8 cellular contexts compared by ENCODE assay signal in the genomic region with DNA sequence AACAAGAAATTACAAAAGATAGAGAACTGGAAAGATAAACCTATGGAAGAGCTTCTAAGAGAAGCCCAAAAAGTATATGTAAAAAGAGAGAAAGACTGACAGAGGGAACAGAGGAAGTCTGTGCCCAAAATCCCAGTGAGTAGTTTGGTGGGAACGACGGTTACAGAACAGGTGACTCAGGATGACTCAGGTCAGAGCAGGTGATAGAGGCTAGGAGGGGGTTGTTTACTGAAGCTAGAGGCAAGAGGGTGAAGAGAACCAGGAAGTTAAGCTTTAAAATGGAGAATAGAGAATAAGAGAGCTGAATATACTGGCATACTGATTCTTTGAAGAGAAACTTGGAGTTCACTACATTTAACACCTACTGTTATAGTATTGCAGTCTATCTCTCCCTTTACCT.
DNase-seq lines count a peak whose midpoint lies in the region; ATAC-seq, FAIRE-seq and TF ChIP-seq lines count a peak whose summit lies in the region.
"Not testable (repeated sequence)": the region's sequence is repeated elsewhere in the genome, so short reads cannot be mapped to it uniquely, and the experiment has no call there.

No MANE protein-coding gene starts in this region.

- not testable (repeated sequence) for H2BK15ac ChIP-seq in IMR-90 (ENCODE audit: low read depth, low read length)

- H3K27ac ChIP-seq in IMR-90 (ENCODE audit: insufficient read depth, low read length); HepG2 (ENCODE audit: extremely low read length, insufficient read depth, low read length): not testable (repeated sequence)

- ATAC-seq in IMR-90 (ENCODE audit: low read depth); activated CD8-positive, alpha-beta T cell treated with anti-CD3 and anti-CD28 coated beads for 36 hours; HepG2: not testable (repeated sequence)

- H2BK5ac ChIP-seq in IMR-90 (ENCODE audit: low read depth, low read length, poor library complexity, severe bottlenecking): not testable (repeated sequence)

- not testable (repeated sequence) for H3K9me3 Mint-ChIP-seq in activated CD8-positive, alpha-beta T cell treated with anti-CD3 and anti-CD28 coated beads for 36 hours

- H2AK5ac ChIP-seq in IMR-90 (ENCODE audit: low read depth, low read length): not testable (repeated sequence)

- not testable (repeated sequence) for H3K4me3 ChIP-seq in IMR-90 (ENCODE audit: insufficient read depth, low read depth, low read length); HepG2 (replicated peaks in 1 of 3; ENCODE audit: insufficient read depth in 1 of 3, low read depth in 2 of 3, low read length in 3 of 3)

- H4K20me1 ChIP-seq in IMR-90 (ENCODE audit: insufficient read depth, low read length); HepG2 (ENCODE audit: insufficient read depth, low read length): not testable (repeated sequence)

- not testable (repeated sequence) for H3K4me2 ChIP-seq in IMR-90 (ENCODE audit: low read depth, low read length); HepG2 (ENCODE audit: low read depth, low read length)

- H3K4me1 ChIP-seq in IMR-90 (ENCODE audit: control insufficient read depth, insufficient read depth, low read length); HepG2 (ENCODE audit: insufficient read depth, low read length): not testable (repeated sequence)

- not testable (repeated sequence) for H3K56ac ChIP-seq in IMR-90 (ENCODE audit: extremely low read depth, insufficient read depth, low read length)

- H3K9me1 ChIP-seq in IMR-90 (ENCODE audit: insufficient read depth, low read length): not testable (repeated sequence)

- not testable (repeated sequence) for H2BK120ac ChIP-seq in IMR-90 (ENCODE audit: low read depth, low read length)

- peak; percentile 86 for DNase-seq in DMS153 (lab: John Stamatoyannopoulos, UW)
- peak; percentile 8 for DNase-seq in IMR-90
- DNase-seq in NCI-H2029 (lab: John Stamatoyannopoulos, UW): peak; percentile 51
- DNase-seq in OCI-M1 (lab: John Stamatoyannopoulos, UW): peak; percentile 31
- DNase-seq in activated CD8-positive, alpha-beta T cell treated with anti-CD3 and anti-CD28 coated beads for 36 hours: not testable (repeated sequence)
- DNase-seq in erythroblast (lab: John Stamatoyannopoulos, UW): peak; percentile 9 to 50
- peak; percentile 2 for DNase-seq in HepG2 (ENCODE audit: low spot score)
- peak; percentile 44 for DNase-seq in ureter (ENCODE audit: low spot score)

- not testable (repeated sequence) for TF ChIP-seq EP300 in HepG2 (IDR thresholded peaks at IDR 0.05; ENCODE audit: low read depth in 2 of 2, low read length in 2 of 2); HepG2 (CRISPR knock-in tag; IDR thresholded peaks at IDR 0.05; ENCODE audit: borderline replicate concordance)

- H2AFZ ChIP-seq in IMR-90 (replicated peaks; ENCODE audit: low read length, poor library complexity); HepG2 (ENCODE audit: low read length): not testable (repeated sequence)

- not testable (repeated sequence) for H3K14ac ChIP-seq in IMR-90 (replicated peaks; ENCODE audit: low read depth, low read length)

- TF ChIP-seq RAD21 in IMR-90 (IDR thresholded peaks at IDR 0.05; ENCODE audit: low read length); HepG2 (CRISPR knock-in tag; IDR thresholded peaks at IDR 0.05): not testable (repeated sequence)

- not testable (repeated sequence) for TF ChIP-seq CTCF in IMR-90 (conservative IDR thresholded peaks at IDR 0.05; ENCODE audit: low read depth, low read length); activated CD8-positive, alpha-beta T cell treated with anti-CD3 and anti-CD28 coated beads for 36 hours (IDR thresholded peaks at IDR 0.05); HepG2 (CRISPR knock-in tag; IDR thresholded peaks at IDR 0.05)

- in situ Hi-C loops in IMR-90 (cut with MboI; ENCODE audit: low sequenced_read_pairs); HepG2 (cut with HindIII; ENCODE audit: extremely low pct_ligation_motif_present, low pct_unique_long_range_greater_than_20kb): not testable (repeated sequence)

- H3K36me3 Mint-ChIP-seq in activated CD8-positive, alpha-beta T cell treated with anti-CD3 and anti-CD28 coated beads for 36 hours (ENCODE audit: low read depth): peaks cover 14% of the 10 kb centered on the region

- not testable (repeated sequence) for H3K27me3 Mint-ChIP-seq in activated CD8-positive, alpha-beta T cell treated with anti-CD3 and anti-CD28 coated beads for 36 hours

- H3K27ac Mint-ChIP-seq in activated CD8-positive, alpha-beta T cell treated with anti-CD3 and anti-CD28 coated beads for 36 hours: peak overlapping the region; percentile 4

- not testable (repeated sequence) for H4K5ac ChIP-seq in IMR-90 (ENCODE audit: low read depth, low read length)

- not testable (repeated sequence) for H3K9ac ChIP-seq in IMR-90 (ENCODE audit: low read depth, low read length); HepG2 (ENCODE audit: insufficient read depth, low read depth, low read length)

- H3K9me3 ChIP-seq in IMR-90 (ENCODE audit: control insufficient read depth, insufficient read depth, low read length); HepG2 (ENCODE audit: low read length): not testable (repeated sequence)

- H3K4me1 Mint-ChIP-seq in activated CD8-positive, alpha-beta T cell treated with anti-CD3 and anti-CD28 coated beads for 36 hours (ENCODE audit: low read depth): peaks cover 33% of the 10 kb centered on the region

- dilution Hi-C loops in IMR-90 (cut with HindIII; ENCODE audit: low sequenced_read_pairs, unreplicated experiment): not testable (repeated sequence)

- POLR2A ChIA-PET in IMR-90 (lab: Charles Lee; ENCODE audit: unreplicated experiment); activated CD8-positive, alpha-beta T cell treated with anti-CD3 and anti-CD28 coated beads for 36 hours (lab: Charles Lee); HepG2 (lab: Yijun Ruan, JAX): not testable (repeated sequence)

- H3K23ac ChIP-seq in IMR-90 (ENCODE audit: low read depth, low read length): not testable (repeated sequence)

- not testable (repeated sequence) for H3K36me3 ChIP-seq in IMR-90 (ENCODE audit: control insufficient read depth, insufficient read depth, low read length); HepG2 (replicated peaks in 1 of 2; ENCODE audit: control insufficient read depth in 1 of 2, insufficient read depth in 2 of 2, low read length in 2 of 2)

- not testable (repeated sequence) for H3K4me3 Mint-ChIP-seq in activated CD8-positive, alpha-beta T cell treated with anti-CD3 and anti-CD28 coated beads for 36 hours

- CTCF ChIA-PET in IMR-90 (lab: Yijun Ruan, JAX); activated CD8-positive, alpha-beta T cell treated with anti-CD3 and anti-CD28 coated beads for 36 hours (lab: Charles Lee); HepG2 (lab: Yijun Ruan, JAX; ENCODE audit: low intra/inter-chr PET ratio, low total read pairs): not testable (repeated sequence)

- FAIRE-seq in HepG2 (lab: Jason Lieb, UNC): not testable (repeated sequence)

- not testable (repeated sequence) for H3K27me3 ChIP-seq in IMR-90 (ENCODE audit: control insufficient read depth, insufficient read depth, low read length); HepG2 (ENCODE audit: control insufficient read depth in 1 of 2, insufficient read depth in 2 of 2, low read length in 2 of 2)

- H4K91ac ChIP-seq in IMR-90 (ENCODE audit: insufficient read depth, low read depth, low read length): not testable (repeated sequence)

- intact Hi-C loops in IMR-90 (cut with micrococcal nuclease); activated CD8-positive, alpha-beta T cell treated with anti-CD3 and anti-CD28 coated beads for 36 hours (cut with micrococcal nuclease); HepG2 (cut with micrococcal nuclease; ENCODE audit: unreplicated experiment): not testable (repeated sequence)

- not testable (repeated sequence) for H2AK9ac ChIP-seq in IMR-90 (replicated peaks; ENCODE audit: low read depth, low read length, poor library complexity)

- H3K4ac ChIP-seq in IMR-90 (ENCODE audit: low read depth, low read length): not testable (repeated sequence)

- H3K79me2 ChIP-seq in HepG2 (ENCODE audit: insufficient read depth, low read length): not testable (repeated sequence)

- not testable (repeated sequence) for H3K18ac ChIP-seq in IMR-90 (ENCODE audit: low read depth, low read length)

- not testable (repeated sequence) for H4K8ac ChIP-seq in IMR-90 (ENCODE audit: low read depth in 2 of 2, low read length in 2 of 2)

- WGBS in IMR-90 (ENCODE audit: extremely low coverage in 2 of 2, insufficient read length in 1 of 2), 2 experiments: 81% methylated on average over 2 of the region's 2 CpGs; no CpG with 5 or more reads in 1 of the 2 experiments
- WGBS in HepG2 (ENCODE audit: low lambda C conversion rate): 71% methylated on average over 2 of the region's 2 CpGs

- not testable (repeated sequence) for TF ChIP-seq POLR2A in IMR-90 (IDR thresholded peaks at IDR 0.05; ENCODE audit: low read depth, low read length); erythroblast (IDR thresholded peaks at IDR 0.05; ENCODE audit: low read length); HepG2 (IDR thresholded peaks at IDR 0.05; ENCODE audit: insufficient read depth in 1 of 2, low read depth in 2 of 2, low read length in 2 of 2)

- H2BK20ac ChIP-seq in IMR-90 (ENCODE audit: low read depth, low read length): not testable (repeated sequence)

- not testable (repeated sequence) for BruUV-seq in IMR-90 (replicated peaks; lab: Mats Ljungman, UMichigan); HepG2 (replicated peaks; lab: Mats Ljungman, UMichigan)

- H3K79me1 ChIP-seq in IMR-90 (ENCODE audit: low read depth in 1 of 2, low read length in 2 of 2): not testable (repeated sequence)

TF ChIP-seq in HepG2, 621 proteins besides CTCF, POLR2A, EP300 and RAD21:
- peak; percentile 56; the same call in 1 of the 2 replicates for TF ChIP-seq FOSL2 (CRISPR knock-in tag; IDR thresholded peaks at IDR 0.05)
